In the genomic region with DNA sequence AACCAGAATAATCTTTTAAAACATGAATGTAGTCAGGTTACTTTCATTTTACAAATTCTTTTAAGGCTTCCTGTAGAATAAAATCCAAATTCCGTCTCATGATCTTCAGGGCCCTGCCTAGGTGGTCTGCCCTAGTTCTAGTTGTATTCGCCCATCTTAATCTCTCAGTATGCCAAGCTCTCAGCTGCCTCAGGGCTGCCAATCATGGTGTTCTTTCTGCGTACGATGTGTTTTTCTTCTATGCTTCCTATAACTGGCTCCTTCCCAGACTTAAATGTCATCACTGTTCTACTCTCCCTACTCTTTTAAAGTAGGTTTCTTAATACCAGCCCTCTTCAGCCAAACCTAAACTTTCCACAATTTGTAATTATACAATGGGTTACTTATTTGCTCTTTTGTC, we compare ENCODE assay signal across 1 cellular context.
TF ChIP-seq lines count a peak whose summit lies in the region.

No MANE protein-coding gene starts in this region.

TF ChIP-seq in A549, 52 proteins besides CTCF, POLR2A, EP300 and RAD21 (continued from another document):
- TF ChIP-seq, protein P1, sequence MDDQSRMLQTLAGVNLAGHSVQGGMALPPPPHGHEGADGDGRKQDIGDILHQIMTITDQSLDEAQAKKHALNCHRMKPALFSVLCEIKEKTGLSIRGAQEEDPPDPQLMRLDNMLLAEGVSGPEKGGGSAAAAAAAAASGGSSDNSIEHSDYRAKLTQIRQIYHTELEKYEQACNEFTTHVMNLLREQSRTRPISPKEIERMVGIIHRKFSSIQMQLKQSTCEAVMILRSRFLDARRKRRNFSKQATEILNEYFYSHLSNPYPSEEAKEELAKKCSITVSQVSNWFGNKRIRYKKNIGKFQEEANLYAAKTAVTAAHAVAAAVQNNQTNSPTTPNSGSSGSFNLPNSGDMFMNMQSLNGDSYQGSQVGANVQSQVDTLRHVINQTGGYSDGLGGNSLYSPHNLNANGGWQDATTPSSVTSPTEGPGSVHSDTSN (IDR thresholded peaks at IDR 0.05) = no peak
- TF ChIP-seq TFCP2L1 (CRISPR knock-in tag; IDR thresholded peaks at IDR 0.05) = no peak
- no peak; the same call in 2 of the 3 replicates for TF ChIP-seq SMC3 (IDR thresholded peaks at IDR 0.05)
- no peak for TF ChIP-seq CHD2 (IDR thresholded peaks at IDR 0.05; ENCODE audit: low read length, partially characterized antibody)
- TF ChIP-seq, protein P2, sequence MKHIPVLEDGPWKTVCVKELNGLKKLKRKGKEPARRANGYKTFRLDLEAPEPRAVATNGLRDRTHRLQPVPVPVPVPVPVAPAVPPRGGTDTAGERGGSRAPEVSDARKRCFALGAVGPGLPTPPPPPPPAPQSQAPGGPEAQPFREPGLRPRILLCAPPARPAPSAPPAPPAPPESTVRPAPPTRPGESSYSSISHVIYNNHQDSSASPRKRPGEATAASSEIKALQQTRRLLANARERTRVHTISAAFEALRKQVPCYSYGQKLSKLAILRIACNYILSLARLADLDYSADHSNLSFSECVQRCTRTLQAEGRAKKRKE (CRISPR knock-in tag; IDR thresholded peaks at IDR 0.05; ENCODE audit: low read depth) = no peak
- TF ChIP-seq HEYL (CRISPR knock-in tag; IDR thresholded peaks at IDR 0.05) = no peak
- TF ChIP-seq MYC (IDR thresholded peaks at IDR 0.05; ENCODE audit: borderline replicate concordance, low read length) = no peak
- TF ChIP-seq JUN (IDR thresholded peaks at IDR 0.05) = no peak
- TF ChIP-seq ESRRA (IDR thresholded peaks at IDR 0.05; ENCODE audit: borderline replicate concordance, low read length) = no peak
- TF ChIP-seq MAFK (IDR thresholded peaks at IDR 0.05; ENCODE audit: partially characterized antibody) = no peak
- no peak for TF ChIP-seq BHLHE40 (IDR thresholded peaks at IDR 0.05; ENCODE audit: low read depth, low read length)
- no peak for TF ChIP-seq CBX2 (IDR thresholded peaks at IDR 0.05; ENCODE audit: borderline replicate concordance, low read depth)
- TF ChIP-seq GATA3 (IDR thresholded peaks at IDR 0.05; ENCODE audit: borderline replicate concordance) = no peak
- TF ChIP-seq RCOR1 (IDR thresholded peaks at IDR 0.05; ENCODE audit: low read depth, low read length) = no peak
- no peak for TF ChIP-seq JUNB (IDR thresholded peaks at IDR 0.05)
